ENCODE assay signal across 11 cellular contexts in genomic region chr16:47732806-47733150, GRCh38.
DNase-seq lines count a peak whose midpoint lies in the region; ATAC-seq and TF ChIP-seq lines count a peak whose summit lies in the region.
"Had no signal": no experiment of that assay in that cellular context is flagged by ENCODE, and none has a peak within 500 bp of the region (broad histone marks: within the 10 kb centered on the region; RNA-seq: fewer than 3 reads in every experiment).

No MANE protein-coding gene starts in this region.

- H3K4me1 Mint-ChIP-seq in activated CD4-positive, alpha-beta memory T cell treated with anti-CD3 and anti-CD28 coated beads, Interleukin-2, amount 10 ng/mL, durations not matched to agents 7 days and 5 days = peaks cover 21% of the 10 kb centered on the region
- H3K4me1 Mint-ChIP-seq in mesothelial cell of epicardium (no peaks in the 10 kb centered on the region), Caco-2 (ENCODE audit: low read depth, unreplicated experiment) (no peaks in the 10 kb centered on the region)

- DNase-seq in H4 (ENCODE audit: low spot score) (peak; percentile 83), fibroblast of villous mesenchyme (ENCODE audit: low read depth) (peak; percentile 93), mesothelial cell of epicardium (ENCODE audit: low spot score in 2 of 2, unreplicated experiment in 2 of 2) (no peak), Caco-2 (no peak), nucleus accumbens (lab: John Stamatoyannopoulos, UW) (no peak)
- no peak for DNase-seq in activated CD4-positive, alpha-beta memory T cell treated with anti-CD3 and anti-CD28 coated beads, Interleukin-2, amount 10 ng/mL, durations not matched to agents 7 days and 5 days
- DNase-seq: DMS53, NCI-H187 had no signal

- no peaks in the 10 kb centered on the region for H3K79me2 ChIP-seq in ACC112 (ENCODE audit: control insufficient read depth, insufficient read depth, low read length, unreplicated experiment)

- no peak for ATAC-seq in HG03045 (IDR thresholded peaks at IDR 0.05; ENCODE audit: unreplicated experiment)
- ATAC-seq: stimulated activated memory B cell treated with anti-CD40 and anti-IgM and Interleukin-4, amounts not matched to agents 10 μg/mL and 1 μg/mL and 100 μg/mL, for 72 hours had no signal

- no peaks in the 10 kb centered on the region for H3K36me3 ChIP-seq in ACC112 (ENCODE audit: insufficient read depth, low read length)
- H3K36me3 ChIP-seq in Caco-2 (ENCODE audit: control insufficient read depth, insufficient read depth, low read length) = no peaks in the 10 kb centered on the region

- peak overlapping the region; percentile 87 for H2AFZ ChIP-seq in ACC112 (ENCODE audit: low read length, unreplicated experiment)

- BruUV-seq in Caco-2 (replicated peaks; lab: Mats Ljungman, UMichigan) = no TSS peak

- TF ChIP-seq CTCF in fibroblast of villous mesenchyme (IDR thresholded peaks at IDR 0.05; ENCODE audit: insufficient read depth, low read depth, low read length) (no peak), mesothelial cell of epicardium (IDR thresholded peaks at IDR 0.05; ENCODE audit: unreplicated experiment) (no peak), Caco-2 (IDR thresholded peaks at IDR 0.05; ENCODE audit: insufficient read depth in 1 of 2, low read depth in 1 of 2, low read length in 1 of 2, severe bottlenecking in 1 of 2, unreplicated experiment in 1 of 2) (no peak)

- POLR2A ChIA-PET in activated CD4-positive, alpha-beta memory T cell treated with anti-CD3 and anti-CD28 coated beads, Interleukin-2, amount 10 ng/mL, durations not matched to agents 7 days and 5 days (lab: Charles Lee) = interaction anchor here (1.0 to 1.1 kb wide), 3 partner anchors 9 to 47 kb away, joined by 3 read pairs; no protein-coding TSS in a partner anchor
- POLR2A ChIA-PET in Caco-2 (lab: Charles Lee) = no interaction called here

- peaks cover 26% of the 10 kb centered on the region for H3K4me1 ChIP-seq in ACC112 (ENCODE audit: control insufficient read depth, insufficient read depth, low read length, unreplicated experiment)
- no peaks in the 10 kb centered on the region for H3K4me1 ChIP-seq in Caco-2

- peak overlapping the region; percentile 75 for H3K27ac ChIP-seq in ACC112 (ENCODE audit: low read depth, low read length)

- peaks cover 9% of the 10 kb centered on the region for H3K27me3 Mint-ChIP-seq in activated CD4-positive, alpha-beta memory T cell treated with anti-CD3 and anti-CD28 coated beads, Interleukin-2, amount 10 ng/mL, durations not matched to agents 7 days and 5 days
- H3K27me3 Mint-ChIP-seq in mesothelial cell of epicardium (ENCODE audit: low read depth) (peaks cover 15% of the 10 kb centered on the region), Caco-2 (ENCODE audit: insufficient read depth, unreplicated experiment) (no peaks in the 10 kb centered on the region)

- peak overlapping the region; percentile 43 for H3K4me3 Mint-ChIP-seq in activated CD4-positive, alpha-beta memory T cell treated with anti-CD3 and anti-CD28 coated beads, Interleukin-2, amount 10 ng/mL, durations not matched to agents 7 days and 5 days
- H3K4me3 Mint-ChIP-seq in mesothelial cell of epicardium = no peak overlapping the region
- no peak overlapping the region for H3K4me3 Mint-ChIP-seq in Caco-2 (ENCODE audit: unreplicated experiment)
- H3K4me3 Mint-ChIP-seq: stimulated activated memory B cell treated with anti-CD40 and anti-IgM and Interleukin-4, amounts not matched to agents 10 μg/mL and 1 μg/mL and 100 μg/mL, for 72 hours had no signal

- no peaks in the 10 kb centered on the region for H3K9me3 Mint-ChIP-seq in activated CD4-positive, alpha-beta memory T cell treated with anti-CD3 and anti-CD28 coated beads, Interleukin-2, amount 10 ng/mL, durations not matched to agents 7 days and 5 days
- H3K9me3 Mint-ChIP-seq in mesothelial cell of epicardium (no peaks in the 10 kb centered on the region), Caco-2 (ENCODE audit: unreplicated experiment) (no peaks in the 10 kb centered on the region)

- CTCF ChIA-PET in activated CD4-positive, alpha-beta memory T cell treated with anti-CD3 and anti-CD28 coated beads, Interleukin-2, amount 10 ng/mL, durations not matched to agents 7 days and 5 days (lab: Charles Lee) = interaction anchor here (0.9 kb wide), 1 partner anchor 271 kb away, joined by 3 read pairs; no protein-coding TSS in a partner anchor
- CTCF ChIA-PET in Caco-2 (lab: Charles Lee) = no interaction called here

- no peaks in the 10 kb centered on the region for H3K27me3 ChIP-seq in ACC112 (ENCODE audit: insufficient read depth, low read length)
- H3K27me3 ChIP-seq in Caco-2 (replicated peaks; ENCODE audit: control insufficient read depth, insufficient read depth, low read length) = no peaks in the 10 kb centered on the region

- no peaks in the 10 kb centered on the region for H3K36me3 Mint-ChIP-seq in activated CD4-positive, alpha-beta memory T cell treated with anti-CD3 and anti-CD28 coated beads, Interleukin-2, amount 10 ng/mL, durations not matched to agents 7 days and 5 days (ENCODE audit: low read depth)
- H3K36me3 Mint-ChIP-seq in mesothelial cell of epicardium (no peaks in the 10 kb centered on the region), Caco-2 (ENCODE audit: insufficient read depth, unreplicated experiment) (no peaks in the 10 kb centered on the region)
- H3K36me3 Mint-ChIP-seq: stimulated activated memory B cell treated with anti-CD40 and anti-IgM and Interleukin-4, amounts not matched to agents 10 μg/mL and 1 μg/mL and 100 μg/mL, for 72 hours had no signal

- peak overlapping the region; percentile 61 for H3K4me3 ChIP-seq in ACC112 (ENCODE audit: low read depth, low read length)
- H3K4me3 ChIP-seq in fibroblast of villous mesenchyme (ENCODE audit: low read depth, low read length) = no peak overlapping the region
- no peak overlapping the region for H3K4me3 ChIP-seq in Caco-2 (ENCODE audit: low read depth, low read length)

- no peaks in the 10 kb centered on the region for H3K9me3 ChIP-seq in Caco-2

- H3K27ac Mint-ChIP-seq in activated CD4-positive, alpha-beta memory T cell treated with anti-CD3 and anti-CD28 coated beads, Interleukin-2, amount 10 ng/mL, durations not matched to agents 7 days and 5 days = peak overlapping the region; percentile 63
- H3K27ac Mint-ChIP-seq in mesothelial cell of epicardium (no peak overlapping the region), Caco-2 (ENCODE audit: unreplicated experiment) (no peak overlapping the region)
- H3K27ac Mint-ChIP-seq: stimulated activated memory B cell treated with anti-CD40 and anti-IgM and Interleukin-4, amounts not matched to agents 10 μg/mL and 1 μg/mL and 100 μg/mL, for 72 hours had no signal

- intact Hi-C loops in Caco-2 (cut with micrococcal nuclease; ENCODE audit: unreplicated experiment) = no loop called here

Comparison
In these comparisons a context has a peak if more than half of its experiments do, and no peak if none do; other contexts are left out.
1. DNase-seq: peak in H4 (single experiment) and fibroblast of villous mesenchyme (single experiment); none in activated CD4-positive, alpha-beta memory T cell treated with anti-CD3 and anti-CD28 coated beads, Interleukin-2, amount 10 ng/mL, durations not matched to agents 7 days and 5 days (single experiment), mesothelial cell of epicardium (0 of 2), Caco-2 (0 of 2) and nucleus accumbens (0 of 56).